Comparison of ENCODE assay signal across 30 cellular contexts in genomic region chr12:132211326-132211725, GRCh38.
"Had no signal": no experiment of that assay in that cellular context is flagged by ENCODE, and none has a peak within 500 bp of the region (broad histone marks: within the 10 kb centered on the region; RNA-seq: fewer than 3 reads in every experiment).

No MANE protein-coding gene starts in this region.

- H3K9me3 Mint-ChIP-seq: activated B cell treated with CpG ODN at 0.5 μM for 24 hours; activated CD4-positive, alpha-beta T cell treated with anti-CD3 and anti-CD28 coated beads, Interleukin-2, amount 10 ng/mL, durations not matched to agents 24 days and 14 days; activated naive CD8-positive, alpha-beta T cell treated with anti-CD3 and anti-CD28 coated beads, Interleukin-2, amount 50 U/mL, for 24 hours; activated T-cell treated with anti-CD3 and anti-CD28 coated beads, Interleukin-2, amount 50 U/mL, for 24 hours had no signal

- H3K27me3 ChIP-seq: ascending aorta, body of pancreas, Peyer's patch had no signal

- H3K4me3 ChIP-seq: ascending aorta, body of pancreas, Peyer's patch, SJSA1 had no signal

- H3K4me1 ChIP-seq: ascending aorta, body of pancreas, Peyer's patch, SJSA1 had no signal

- H3K36me3 ChIP-seq: ascending aorta, Peyer's patch, SJSA1 had no signal

- FAIRE-seq: bronchial epithelial cell, TTC549 had no signal

- H3K4me1 Mint-ChIP-seq: activated CD4-positive, alpha-beta T cell treated with anti-CD3 and anti-CD28 coated beads, Interleukin-2, amount 10 ng/mL, durations not matched to agents 24 days and 14 days had no signal

- H3K36me3 Mint-ChIP-seq: activated naive CD4-positive, alpha-beta T cell treated with anti-CD3 and anti-CD28 coated beads, Interleukin-2, amount 50 U/mL, for 72 hours had no signal

- H3K4me3 Mint-ChIP-seq: activated B cell treated with CpG ODN at 0.5 μM for 24 hours; activated CD4-positive, alpha-beta T cell treated with anti-CD3 and anti-CD28 coated beads, Interleukin-2, amount 10 ng/mL, durations not matched to agents 24 days and 14 days; activated CD8-positive, alpha-beta memory T cell treated with anti-CD3 and anti-CD28 coated beads, Interleukin-2, amount 10 ng/mL, durations not matched to agents 7 days and 5 days; activated naive CD8-positive, alpha-beta T cell treated with anti-CD3 and anti-CD28 coated beads, Interleukin-2, amount 50 U/mL, for 24 hours; activated T-cell treated with anti-CD3 and anti-CD28 coated beads, Interleukin-2, amount 50 U/mL, for 24 hours; activated T-helper 1 cell treated with anti-CD3 and anti-CD28 coated beads, Interleukin-12 subunit alpha, Interleukin-12 subunit beta, Interleukin-2, Interleukin-4 antibody, amounts not matched to agents 30 ng/mL and 10 ng/mL and 1 ng/mL, durations not matched to agents 14 hours and 24 hours and 36 hours; T-helper 1 cell treated with Interleukin-12 subunit alpha and Interleukin-12 subunit beta and Interleukin-4 antibody, amounts not matched to agents 30 μg/mL and 1 μg/mL, for 36 hours had no signal

- H3K27ac ChIP-seq: ascending aorta, body of pancreas, Peyer's patch, RWPE1, SJSA1 had no signal

- H3K27ac Mint-ChIP-seq: activated B cell treated with CpG ODN at 0.5 μM for 24 hours; activated CD4-positive, alpha-beta T cell treated with anti-CD3 and anti-CD28 coated beads, Interleukin-2, amount 10 ng/mL, durations not matched to agents 24 days and 14 days; activated CD8-positive, alpha-beta memory T cell treated with anti-CD3 and anti-CD28 coated beads, Interleukin-2, amount 10 ng/mL, durations not matched to agents 7 days and 5 days; activated naive CD4-positive, alpha-beta T cell treated with anti-CD3 and anti-CD28 coated beads, Interleukin-2, amount 50 U/mL, for 72 hours; activated naive CD8-positive, alpha-beta T cell treated with anti-CD3 and anti-CD28 coated beads, Interleukin-2, amount 50 U/mL, for 24 hours; activated T-cell treated with anti-CD3 and anti-CD28 coated beads, Interleukin-2, amount 50 U/mL, for 24 hours; activated T-helper 1 cell treated with anti-CD3 and anti-CD28 coated beads, Interleukin-12 subunit alpha, Interleukin-12 subunit beta, Interleukin-2, Interleukin-4 antibody, amounts not matched to agents 30 ng/mL and 10 ng/mL and 1 ng/mL, durations not matched to agents 14 hours and 24 hours and 36 hours; T-helper 1 cell treated with Interleukin-12 subunit alpha and Interleukin-12 subunit beta and Interleukin-4 antibody, amounts not matched to agents 30 μg/mL and 1 μg/mL, for 36 hours had no signal

- H3K9me3 ChIP-seq: Peyer's patch, SJSA1 had no signal

- DNase-seq: activated B cell treated with CpG ODN at 0.5 μM for 24 hours; activated CD4-positive, alpha-beta T cell treated with anti-CD3 and anti-CD28 coated beads for 1 hour; activated CD4-positive, alpha-beta T cell treated with anti-CD3 and anti-CD28 coated beads, Interleukin-2, amount 10 ng/mL, durations not matched to agents 24 days and 14 days; activated CD4-positive, alpha-beta T cell treated with anti-CD3 and anti-CD28 coated beads, Interleukin-2, amount 50 U/mL, for 48 hours; activated CD8-positive, alpha-beta memory T cell treated with anti-CD3 and anti-CD28 coated beads, Interleukin-2, amount 10 ng/mL, durations not matched to agents 7 days and 5 days; activated effector memory CD4-positive, alpha-beta T cell treated with anti-CD3 and anti-CD28 coated beads, Interleukin-2, amount 50 U/mL, for 16 hours; activated naive CD4-positive, alpha-beta T cell treated with Interleukin-2 at 50 U/mL for 16 hours; activated naive CD8-positive, alpha-beta T cell treated with anti-CD3 and anti-CD28 coated beads, Interleukin-2, amount 50 U/mL, for 24 hours; activated T-cell treated with anti-CD3 and anti-CD28 coated beads, Interleukin-2, amount 50 U/mL, for 24 hours; amniotic stem cell; body of pancreas; Karpas-422; MM.1S; NCI-H1105; NCI-H1436; NCI-H187; NCI-H2081 treated with DMSO at 0.1 percent for 48 hours; NCI-H446; NCI-H524; Peyer's patch; SHP77; T-helper 9 cell had no signal

- ATAC-seq: activated CD8-positive, alpha-beta memory T cell treated with anti-CD3 and anti-CD28 coated beads, Interleukin-2, amount 10 ng/mL, durations not matched to agents 7 days and 5 days; activated naive CD4-positive, alpha-beta T cell treated with anti-CD3 and anti-CD28 coated beads, Interleukin-2, amount 50 U/mL, for 72 hours; activated naive CD8-positive, alpha-beta T cell treated with anti-CD3 and anti-CD28 coated beads, Interleukin-2, amount 50 U/mL, for 24 hours; body of pancreas had no signal
